Comparison of ENCODE assay signal across 14 cellular contexts in genomic region chr12:34398706-34399630, GRCh38.
A peak's percentile ranks its signal among the peaks of the same experiment; 100 is the strongest.
DNase-seq lines count a peak whose midpoint lies in the region; ATAC-seq and TF ChIP-seq lines count a peak whose summit lies in the region.
"Had no signal": no experiment of that assay in that cellular context is flagged by ENCODE, and none has a peak within 500 bp of the region (broad histone marks: within the 10 kb centered on the region; RNA-seq: fewer than 3 reads in every experiment).

No MANE protein-coding gene starts in this region.

- no peaks in the 10 kb centered on the region for H3K9me3 ChIP-seq in osteoblast (ENCODE audit: low read depth, low read length)
- H3K9me3 ChIP-seq: SJCRH30 had no signal

- DNase-seq in AG20443 (ENCODE audit: low spot score) (peak; percentile 1), Daoy (ENCODE audit: low read depth) (peak; percentile 1), osteoblast (ENCODE audit: insufficient read length, low spot score, missing footprints) (peak; percentile 60), KG1 (lab: John Stamatoyannopoulos, UW) (no peak), NCI-H2081 (lab: John Stamatoyannopoulos, UW) (no peak)
- peak; percentile 1 for DNase-seq in effector CD4-positive, alpha-beta T cell
- DNase-seq: activated CD8-positive, alpha-beta T cell treated with anti-CD3 and anti-CD28 coated beads for 36 hours; COR-L47; NCI-H510A had no signal

- H3K4me1 ChIP-seq in osteoblast (ENCODE audit: insufficient read depth, low read length): no peaks in the 10 kb centered on the region
- H3K4me1 ChIP-seq: neural progenitor cell, SJCRH30 had no signal

- H3K4me2 ChIP-seq in osteoblast (ENCODE audit: insufficient read depth, low read length): no peak overlapping the region
- H3K4me2 ChIP-seq: neural progenitor cell had no signal

- no peak overlapping the region for H3K27ac ChIP-seq in osteoblast (ENCODE audit: low read depth, low read length)
- H3K27ac ChIP-seq: HL-60, neural progenitor cell, SJCRH30 had no signal

- no peaks in the 10 kb centered on the region for H3K27me3 ChIP-seq in osteoblast (ENCODE audit: insufficient read depth, low read length)
- H3K27me3 ChIP-seq: neural progenitor cell, SJCRH30 had no signal

- no peak overlapping the region for H2AFZ ChIP-seq in osteoblast (ENCODE audit: low read length)
- H2AFZ ChIP-seq: neural progenitor cell had no signal

- no peak overlapping the region for H3K4me3 ChIP-seq in osteoblast (ENCODE audit: insufficient read depth, low read length)
- H3K4me3 ChIP-seq: neural progenitor cell, SJCRH30 had no signal

- H3K79me2 ChIP-seq in osteoblast (ENCODE audit: insufficient read depth, low read length): no peaks in the 10 kb centered on the region

- TF ChIP-seq CTCF in osteoblast (IDR thresholded peaks at IDR 0.05; ENCODE audit: extremely low read depth, low read depth, low read length): no peak

- no peaks in the 10 kb centered on the region for H4K20me1 ChIP-seq in osteoblast (ENCODE audit: insufficient read depth, low read length)

- ATAC-seq in GM21717 (IDR thresholded peaks at IDR 0.05; ENCODE audit: unreplicated experiment): no peak
- ATAC-seq in HG03442 (IDR thresholded peaks at IDR 0.05; ENCODE audit: unreplicated experiment): no peak
- ATAC-seq: activated CD8-positive, alpha-beta T cell treated with anti-CD3 and anti-CD28 coated beads for 36 hours had no signal

- no peaks in the 10 kb centered on the region for H3K36me3 ChIP-seq in osteoblast (ENCODE audit: insufficient read depth, low read length)
- H3K36me3 ChIP-seq: neural progenitor cell, SJCRH30 had no signal

Comparison
In these comparisons a context has a peak if more than half of its experiments do, and no peak if none do; other contexts are left out.
1. DNase-seq: peak in AG20443 (single experiment), Daoy (single experiment), effector CD4-positive, alpha-beta T cell (single experiment) and osteoblast (single experiment); none in KG1 (single experiment) and NCI-H2081 (0 of 2).